In the genomic region with DNA sequence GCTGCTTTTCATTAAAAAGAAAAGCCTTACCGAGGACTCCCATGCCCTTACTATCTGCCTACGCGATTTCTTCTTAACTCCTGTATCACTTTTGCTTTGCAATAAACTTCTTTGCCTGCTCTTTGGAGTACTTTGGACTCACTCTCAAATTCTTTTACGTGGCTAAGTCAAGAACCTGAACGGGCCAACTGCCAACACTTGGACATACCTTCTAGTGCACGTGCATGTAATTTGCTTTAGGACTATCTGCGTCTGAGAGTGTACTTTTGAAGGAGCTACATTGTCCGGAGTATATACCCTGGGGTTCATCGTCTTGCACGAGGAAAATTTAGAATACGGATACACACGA, we compare ENCODE assay signal across 1 cellular context.
TF ChIP-seq lines count a peak whose summit lies in the region.

No MANE protein-coding gene starts in this region.

TF ChIP-seq in K562, 482 proteins besides CTCF, POLR2A, EP300 and RAD21 (continued from another document):
- TF ChIP-seq, protein P1, sequence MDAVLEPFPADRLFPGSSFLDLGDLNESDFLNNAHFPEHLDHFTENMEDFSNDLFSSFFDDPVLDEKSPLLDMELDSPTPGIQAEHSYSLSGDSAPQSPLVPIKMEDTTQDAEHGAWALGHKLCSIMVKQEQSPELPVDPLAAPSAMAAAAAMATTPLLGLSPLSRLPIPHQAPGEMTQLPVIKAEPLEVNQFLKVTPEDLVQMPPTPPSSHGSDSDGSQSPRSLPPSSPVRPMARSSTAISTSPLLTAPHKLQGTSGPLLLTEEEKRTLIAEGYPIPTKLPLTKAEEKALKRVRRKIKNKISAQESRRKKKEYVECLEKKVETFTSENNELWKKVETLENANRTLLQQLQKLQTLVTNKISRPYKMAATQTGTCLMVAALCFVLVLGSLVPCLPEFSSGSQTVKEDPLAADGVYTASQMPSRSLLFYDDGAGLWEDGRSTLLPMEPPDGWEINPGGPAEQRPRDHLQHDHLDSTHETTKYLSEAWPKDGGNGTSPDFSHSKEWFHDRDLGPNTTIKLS (IDR thresholded peaks at IDR 0.05; ENCODE audit: borderline replicate concordance, low read depth): peak; percentile 79; the same call in 1 of the 2 replicates
- TF ChIP-seq CAMTA2 (CRISPR knock-in tag; conservative IDR thresholded peaks at IDR 0.05) (no peak), NFRKB (IDR thresholded peaks at IDR 0.05; ENCODE audit: low read depth) (peak; percentile 93; the same call in 1 of the 2 replicates), POLR2AphosphoS5 (IDR thresholded peaks at IDR 0.05; ENCODE audit: control insufficient read depth, insufficient read depth, low read depth, low read length) (peak; percentile 36; the same call in 1 of the 2 replicates), ZNF589 (CRISPR knock-in tag; IDR thresholded peaks at IDR 0.05; ENCODE audit: low read depth) (0 out of 2 replicates have a peak, but pooled peaks have one; percentile 60), POLR2B (IDR thresholded peaks at IDR 0.05; ENCODE audit: low read depth, partially characterized antibody) (no peak), RFX1 (IDR thresholded peaks at IDR 0.05) (no peak), ARID4B (CRISPR knock-in tag; IDR thresholded peaks at IDR 0.05) (no peak), RBM39 (optimal IDR thresholded peaks at IDR 0.05; ENCODE audit: low read depth, low read length) (peak; percentile 13)
- TF ChIP-seq, protein P2, sequence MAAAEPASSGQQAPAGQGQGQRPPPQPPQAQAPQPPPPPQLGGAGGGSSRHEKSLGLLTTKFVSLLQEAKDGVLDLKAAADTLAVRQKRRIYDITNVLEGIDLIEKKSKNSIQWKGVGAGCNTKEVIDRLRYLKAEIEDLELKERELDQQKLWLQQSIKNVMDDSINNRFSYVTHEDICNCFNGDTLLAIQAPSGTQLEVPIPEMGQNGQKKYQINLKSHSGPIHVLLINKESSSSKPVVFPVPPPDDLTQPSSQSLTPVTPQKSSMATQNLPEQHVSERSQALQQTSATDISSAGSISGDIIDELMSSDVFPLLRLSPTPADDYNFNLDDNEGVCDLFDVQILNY (CRISPR knock-in tag; IDR thresholded peaks at IDR 0.05): no peak
- TF ChIP-seq, protein P3, sequence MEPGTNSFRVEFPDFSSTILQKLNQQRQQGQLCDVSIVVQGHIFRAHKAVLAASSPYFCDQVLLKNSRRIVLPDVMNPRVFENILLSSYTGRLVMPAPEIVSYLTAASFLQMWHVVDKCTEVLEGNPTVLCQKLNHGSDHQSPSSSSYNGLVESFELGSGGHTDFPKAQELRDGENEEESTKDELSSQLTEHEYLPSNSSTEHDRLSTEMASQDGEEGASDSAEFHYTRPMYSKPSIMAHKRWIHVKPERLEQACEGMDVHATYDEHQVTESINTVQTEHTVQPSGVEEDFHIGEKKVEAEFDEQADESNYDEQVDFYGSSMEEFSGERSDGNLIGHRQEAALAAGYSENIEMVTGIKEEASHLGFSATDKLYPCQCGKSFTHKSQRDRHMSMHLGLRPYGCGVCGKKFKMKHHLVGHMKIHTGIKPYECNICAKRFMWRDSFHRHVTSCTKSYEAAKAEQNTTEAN (CRISPR knock-in tag; IDR thresholded peaks at IDR 0.05): no peak
